In the genomic region with DNA sequence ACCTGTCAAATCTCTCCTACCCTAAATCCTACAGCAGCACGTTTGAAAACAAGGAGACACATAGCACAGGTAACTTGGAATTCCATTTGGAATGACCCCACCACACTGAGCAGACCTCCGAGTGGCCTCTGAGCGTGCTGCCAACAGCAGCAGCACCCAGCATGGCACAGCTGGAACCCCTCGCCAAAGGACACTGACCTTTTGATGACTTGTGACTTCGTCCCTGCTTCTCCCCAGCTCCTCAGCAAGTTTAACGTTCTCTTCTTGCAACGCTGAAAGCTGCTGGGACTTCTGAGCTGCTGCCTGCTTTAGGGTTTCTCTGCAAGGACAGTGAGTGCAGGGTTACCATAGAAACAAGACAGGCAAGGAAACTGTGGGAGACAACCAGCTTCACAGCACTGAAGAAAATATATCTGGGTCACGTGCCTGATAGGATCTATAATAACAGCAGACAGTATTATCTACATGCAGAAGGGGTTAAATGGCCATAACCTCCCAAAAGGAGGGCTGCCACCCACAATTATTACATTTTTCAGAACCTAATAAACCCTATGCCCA, we compare ENCODE assay signal across 22 cellular contexts. TPM values are rescaled to one million over a fixed set of nuclear protein-coding genes. Genes with fewer than 3 reads are reported as not detected.
DNase-seq lines count a peak whose midpoint lies in the region; ATAC-seq lines count a peak whose summit lies in the region.
"Had no signal": no experiment of that assay in that cellular context is flagged by ENCODE, and none has a peak within 500 bp of the region (broad histone marks: within the 10 kb centered on the region; RNA-seq: fewer than 3 reads in every experiment).

No MANE protein-coding gene starts in this region.

- no peak overlapping the region for H3K9ac ChIP-seq in GM23248

- peaks cover 25% of the 10 kb centered on the region for H3K4me1 ChIP-seq in GM23248 (ENCODE audit: insufficient read depth)
- H3K4me1 ChIP-seq: breast epithelium, HAP-1, sigmoid colon, transverse colon had no signal

- ATAC-seq in HG02938 (IDR thresholded peaks at IDR 0.05; ENCODE audit: unreplicated experiment), result no peak
- ATAC-seq: activated naive CD4-positive, alpha-beta T cell treated with anti-CD3 and anti-CD28 coated beads, Interleukin-2, amount 50 U/mL, for 72 hours; left ventricle myocardium superior; PC-3 had no signal

- DNase-seq in GM23248 (no peak), head of caudate nucleus (peak in 33 of 42 donors; percentile 7 to 82 (median 44)), retina (peak; percentile 5), NCI-H2107 (lab: John Stamatoyannopoulos, UW) (no peak), SIG-M5 treated with dmso at 0.1 percent for 504 hours (lab: John Stamatoyannopoulos, UW; ENCODE audit: unreplicated experiment) (no peak)
- DNase-seq in stimulated activated CD4-positive, alpha-beta T cell treated with anti-CD3 and anti-CD28 coated beads, Interleukin-15, amount 100 ng/mL, for 24 hours, result no peak
- DNase-seq: activated CD4-positive, alpha-beta T cell treated with anti-CD3 and anti-CD28 coated beads for 4 hours; cortex of kidney; endodermal cell; left ventricle myocardium superior; NCI-H1048; NCI-H524; PC-3; sigmoid colon; stimulated activated CD4-positive, alpha-beta T cell treated with anti-CD3 and anti-CD28 coated beads, Interleukin-4, amount 100 ng/mL, for 24 hours; transverse colon had no signal

- no peaks in the 10 kb centered on the region for H4K20me1 ChIP-seq in GM23248 (ENCODE audit: insufficient read depth)

- WGBS in GM23248 (ENCODE audit: low coverage in 1 of 2, low lambda C conversion rate in 2 of 2, missing lambda C conversion rate in 2 of 2), 2 experiments, result 84 to 89% methylated on average over 8 of the region's 8 CpGs

- peaks cover 31% of the 10 kb centered on the region for H3F3A ChIP-seq in GM23248 (ENCODE audit: insufficient read depth)

- H3K4me2 ChIP-seq in GM23248 (ENCODE audit: unreplicated experiment), result no peak overlapping the region

- no peak overlapping the region for H2AFZ ChIP-seq in GM23248

- peaks cover 40% of the 10 kb centered on the region for H3K36me3 ChIP-seq in GM23248 (ENCODE audit: low read depth)
- H3K36me3 ChIP-seq: breast epithelium had no signal

- no peaks in the 10 kb centered on the region for H3K9me2 ChIP-seq in GM23248 (ENCODE audit: insufficient read depth)

- H3K27me3 ChIP-seq in GM23248 (replicated peaks; ENCODE audit: insufficient read depth), result no peaks in the 10 kb centered on the region
- H3K27me3 ChIP-seq: breast epithelium, sigmoid colon, transverse colon had no signal

- no peak overlapping the region for H3K4me3 ChIP-seq in GM23248
- H3K4me3 ChIP-seq: breast epithelium, HAP-1, sigmoid colon, transverse colon had no signal

- H3K9me3 ChIP-seq in GM23248 (ENCODE audit: low read depth), result no peaks in the 10 kb centered on the region
- H3K9me3 ChIP-seq: breast epithelium, HAP-1, sigmoid colon, transverse colon had no signal

- peaks cover 7% of the 10 kb centered on the region; the same call in 1 of the 2 replicates for H3K79me2 ChIP-seq in GM23248 (ENCODE audit: insufficient read depth)

- intact Hi-C loops in head of caudate nucleus (cut with DNase I), result no loop called here

- peak overlapping the region; percentile 26; the same call in 1 of the 2 replicates for H3K27ac ChIP-seq in GM23248
- peak overlapping the region; percentile 24 for H3K27ac ChIP-seq in angular gyrus (ENCODE audit: low read depth, low read length)
- H3K27ac ChIP-seq: breast epithelium, sigmoid colon, transverse colon, VCaP had no signal

- in situ Hi-C loops in GM23248 (cut with MboI), result no loop called here

RNA-seq across cellular contexts. Expression of gene VPS33A, which starts 43.3 kb away (rescaled TPM):
- 15.0 and 16.0 TPM in 2 replicates for total RNA-seq in GM23248 (2014; rRNA removed; shearing (Covaris generic))
- polyA plus RNA-seq in GM23248 (2016; fragmentation: Nextera tagmentation; extraction: Ambion mirVana), result 15.3 and 16.2 TPM in 2 replicates

Comparison
In these comparisons a context has a peak if more than half of its experiments do, and no peak if none do; other contexts are left out.
1. DNase-seq: peak in head of caudate nucleus (33 of 42) and retina (single experiment); none in GM23248 (single experiment), stimulated activated CD4-positive, alpha-beta T cell treated with anti-CD3 and anti-CD28 coated beads, Interleukin-15, amount 100 ng/mL, for 24 hours (single experiment), NCI-H2107 (single experiment) and SIG-M5 treated with dmso at 0.1 percent for 504 hours (single experiment).